In the genomic region with DNA sequence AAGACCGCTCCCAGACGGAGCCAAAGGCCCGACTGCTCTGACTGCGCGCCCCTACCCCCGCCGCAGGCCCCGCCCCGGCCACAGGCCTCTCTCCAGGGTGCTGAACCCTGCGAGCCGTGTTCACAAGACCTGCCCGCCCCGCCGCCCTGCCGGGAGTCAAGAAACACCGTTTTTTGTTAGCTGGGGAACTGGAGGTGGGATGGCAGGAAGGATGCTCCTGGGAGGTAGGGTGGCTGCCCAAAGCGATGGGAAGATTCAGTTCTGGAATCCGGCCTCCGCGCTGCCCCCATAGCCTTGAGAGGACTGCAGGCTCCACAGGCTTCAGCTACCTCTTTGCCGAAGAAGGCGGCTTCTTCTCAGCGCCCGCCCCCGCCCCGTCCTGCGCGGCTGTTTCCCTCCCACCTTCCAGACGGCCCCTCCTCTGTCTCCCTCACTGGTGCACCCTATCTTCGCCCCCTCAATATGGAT, we compare ENCODE assay signal across 8 cellular contexts. TPM values are rescaled to one million over a fixed set of nuclear protein-coding genes. Genes with fewer than 3 reads are reported as not detected.
A peak's percentile ranks its signal among the peaks of the same experiment; 100 is the strongest.
DNase-seq lines count a peak whose midpoint lies in the region; ATAC-seq and FAIRE-seq lines count a peak whose summit lies in the region.

No MANE protein-coding gene starts in this region.

- no peaks in the 10 kb centered on the region for H3K4me1 ChIP-seq in small intestine (ENCODE audit: control insufficient read depth in 2 of 2, insufficient read depth in 1 of 2, low read depth in 1 of 2, low read length in 1 of 2)

- no peak overlapping the region for H3K27ac ChIP-seq in small intestine (ENCODE audit: low read depth in 1 of 2, low read length in 1 of 2)

- WGBS in small intestine, 3 donors: 3 to 5% (median 4%) methylated on average over 29 to 30 of the region's 30 CpGs

- H3K27me3 ChIP-seq in small intestine (ENCODE audit: control insufficient read depth in 2 of 2, insufficient read depth in 2 of 2, low read length in 2 of 2): peaks cover 0 to 12% of the 10 kb centered on the region in 2 donors

- intact Hi-C loops in head of caudate nucleus (cut with DNase I): no loop called here

- no peaks in the 10 kb centered on the region for H3K9me3 Mint-ChIP-seq in activated T-cell treated with anti-CD3 and anti-CD28 coated beads, Interleukin-2, amount 50 U/mL, for 72 hours

- no peaks in the 10 kb centered on the region for H3K36me3 Mint-ChIP-seq in activated T-cell treated with anti-CD3 and anti-CD28 coated beads, Interleukin-2, amount 50 U/mL, for 72 hours (ENCODE audit: insufficient read depth in 2 of 2)

- no peak for FAIRE-seq in small intestine (lab: Jason Lieb, UNC)

- peaks cover 60% of the 10 kb centered on the region for H3K27me3 Mint-ChIP-seq in activated T-cell treated with anti-CD3 and anti-CD28 coated beads, Interleukin-2, amount 50 U/mL, for 72 hours (ENCODE audit: low read depth)

- peak overlapping the region; percentile 11 for H3K27ac Mint-ChIP-seq in activated T-cell treated with anti-CD3 and anti-CD28 coated beads, Interleukin-2, amount 50 U/mL, for 72 hours

- peaks cover 12% of the 10 kb centered on the region for H3K4me1 Mint-ChIP-seq in activated T-cell treated with anti-CD3 and anti-CD28 coated beads, Interleukin-2, amount 50 U/mL, for 72 hours (ENCODE audit: low read depth)

- peak overlapping the region in 1 of 2 donors; percentile 21 for H3K4me3 Mint-ChIP-seq in activated T-cell treated with anti-CD3 and anti-CD28 coated beads, Interleukin-2, amount 50 U/mL, for 72 hours

- H3K4me3 ChIP-seq in small intestine (ENCODE audit: low read depth in 1 of 2, low read length in 2 of 2): no peak overlapping the region

- DNase-seq in ELF-1 (ENCODE audit: low read depth, low spot score) (peak; percentile 85), NCI-H460 (ENCODE audit: extremely low read depth, low read depth) (peak; percentile 20), head of caudate nucleus (peak in 35 of 42 donors; percentile 17 to 77 (median 53)), small intestine (peak; percentile 12), cortex of kidney (lab: John Stamatoyannopoulos, UW) (no peak), DMS 273 treated with DMSO at 0.1 percent for 48 hours (lab: John Stamatoyannopoulos, UW) (no peak)
- DNase-seq in activated T-cell treated with anti-CD3 and anti-CD28 coated beads, Interleukin-2, amount 50 U/mL, for 72 hours: peak; percentile 74 to 76

- H3K36me3 ChIP-seq in small intestine (ENCODE audit: control insufficient read depth in 2 of 2, insufficient read depth in 2 of 2, low read length in 2 of 2): no peaks in the 10 kb centered on the region

- no peaks in the 10 kb centered on the region for H3K9me3 ChIP-seq in small intestine (ENCODE audit: control insufficient read depth, low read depth)

- ATAC-seq in activated T-cell treated with anti-CD3 and anti-CD28 coated beads, Interleukin-2, amount 50 U/mL, for 72 hours (replicated peaks in 1 of 2): peak; percentile 54 to 62
- ATAC-seq in HG03354 (IDR thresholded peaks at IDR 0.05; ENCODE audit: poor library complexity, severe bottlenecking, unreplicated experiment): no peak

RNA-seq across cellular contexts. Expression of a gene that starts 2.7 kb away (rescaled TPM):
- 0.55 and 0.92 TPM in 2 replicates for total RNA-seq in NCI-H460 (2014; rRNA removed; shearing (Covaris generic))
- 0.04 and 0.41 TPM in 2 replicates for polyA plus RNA-seq in NCI-H460 (2014; cell fraction: nucleus; rRNA removed)
- 1 to 10 TPM in 1 of 2 donors, under 1 TPM in 1; 0.77 to 1.7 TPM for total RNA-seq in activated T-cell treated with anti-CD3 and anti-CD28 coated beads, Interleukin-2, amount 50 U/mL, for 72 hours
- polyA plus RNA-seq in small intestine: 10 to 100 TPM in 1 of 3 donors, 1 to 10 TPM in 2; 1.8 to 31.6 (median 8.1) TPM

Comparison
In these comparisons a context has a peak if more than half of its experiments do, and no peak if none do; other contexts are left out.
1. DNase-seq: peak in ELF-1 (single experiment), NCI-H460 (single experiment), activated T-cell treated with anti-CD3 and anti-CD28 coated beads, Interleukin-2, amount 50 U/mL, for 72 hours (2 of 2), head of caudate nucleus (35 of 42) and small intestine (single experiment); none in cortex of kidney (single experiment) and DMS 273 treated with DMSO at 0.1 percent for 48 hours (single experiment).